24 cellular contexts compared by ENCODE assay signal in the genomic region with DNA sequence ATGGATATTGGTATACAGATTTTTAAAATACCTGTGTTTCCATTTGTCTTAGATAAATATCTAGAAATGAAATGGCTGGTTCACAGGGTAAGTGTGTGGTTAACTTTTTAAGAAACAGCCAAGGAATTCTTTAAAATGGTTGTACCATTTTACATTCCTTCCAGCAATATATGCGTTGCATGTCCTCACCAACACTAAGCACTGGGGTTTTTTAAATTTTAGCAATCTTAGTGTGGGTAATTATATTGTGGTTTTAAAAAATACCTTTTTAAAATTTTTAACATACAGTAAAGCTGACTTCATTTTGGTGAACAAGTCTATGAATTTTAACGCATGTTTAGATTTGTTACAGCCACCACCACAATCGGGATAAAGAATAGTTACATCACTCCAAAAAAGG.
"Had no signal": no experiment of that assay in that cellular context is flagged by ENCODE, and none has a peak within 500 bp of the region (broad histone marks: within the 10 kb centered on the region; RNA-seq: fewer than 3 reads in every experiment).

No MANE protein-coding gene starts in this region.

- H3K27me3 Mint-ChIP-seq: effector memory CD8-positive, alpha-beta T cell; memory B cell; naive B cell; natural killer cell treated with Interleukin-12 subunit alpha and Interleukin-12 subunit beta and Interleukin-15 and Interleukin-18, amount 100 ng/mL, for 72 hours; progenitor cell of endocrine pancreas; stimulated activated naive B cell treated with anti-CD40 and anti-IgM and Interleukin-4, amounts not matched to agents 10 μg/mL and 1 μg/mL and 100 μg/mL, for 72 hours; stimulated activated naive CD8-positive, alpha-beta T cell treated with anti-CD3 and anti-CD28 coated beads, Interleukin-15, Interleukin-2, amounts not matched to agents 100 ng/mL and 50 ng/mL, for 24 hours had no signal

- H3K4me1 Mint-ChIP-seq: neural crest cell had no signal

- H3K36me3 Mint-ChIP-seq: naive B cell; natural killer cell treated with Interleukin-12 subunit alpha and Interleukin-12 subunit beta and Interleukin-15 and Interleukin-18, amount 100 ng/mL, for 72 hours had no signal

- ATAC-seq: effector memory CD8-positive, alpha-beta T cell; mucosa of descending colon; natural killer cell treated with Interleukin-12 subunit alpha and Interleukin-12 subunit beta and Interleukin-15 and Interleukin-18, amount 100 ng/mL, for 72 hours; right lobe of liver; stimulated activated naive B cell treated with anti-CD40 and anti-IgM and Interleukin-4, amounts not matched to agents 10 μg/mL and 1 μg/mL and 100 μg/mL, for 72 hours; upper lobe of right lung had no signal

- H3K27me3 ChIP-seq: esophagus squamous epithelium, neutrophil, right lobe of liver, tibial nerve, upper lobe of right lung, uterus had no signal

- H3K9me3 ChIP-seq: esophagus squamous epithelium, mucosa of descending colon, neutrophil, right lobe of liver, thoracic aorta, tibial nerve, upper lobe of right lung, uterus had no signal

- H3K36me3 ChIP-seq: esophagus squamous epithelium, neutrophil, thoracic aorta, tibial nerve, upper lobe of right lung, uterus had no signal

- H3K4me1 ChIP-seq: esophagus squamous epithelium, parathyroid adenoma, right lobe of liver, upper lobe of right lung, uterus had no signal

- H3K4me3 Mint-ChIP-seq: effector memory CD8-positive, alpha-beta T cell; memory B cell; naive B cell; natural killer cell treated with Interleukin-12 subunit alpha and Interleukin-12 subunit beta and Interleukin-15 and Interleukin-18, amount 100 ng/mL, for 72 hours; neural crest cell; stimulated activated naive B cell treated with anti-CD40 and anti-IgM and Interleukin-4, amounts not matched to agents 10 μg/mL and 1 μg/mL and 100 μg/mL, for 72 hours; stimulated activated naive CD8-positive, alpha-beta T cell treated with anti-CD3 and anti-CD28 coated beads, Interleukin-15, Interleukin-2, amounts not matched to agents 100 ng/mL and 50 ng/mL, for 24 hours had no signal

- H3K79me2 ChIP-seq: parathyroid adenoma had no signal

- H3K4me3 ChIP-seq: coronary artery, esophagus squamous epithelium, lung, mucosa of descending colon, right lobe of liver, thoracic aorta, tibial nerve, upper lobe of right lung, uterus had no signal

- H3K27ac Mint-ChIP-seq: effector memory CD8-positive, alpha-beta T cell; memory B cell; naive B cell; natural killer cell treated with Interleukin-12 subunit alpha and Interleukin-12 subunit beta and Interleukin-15 and Interleukin-18, amount 100 ng/mL, for 72 hours; progenitor cell of endocrine pancreas; stimulated activated naive B cell treated with anti-CD40 and anti-IgM and Interleukin-4, amounts not matched to agents 10 μg/mL and 1 μg/mL and 100 μg/mL, for 72 hours; stimulated activated naive CD8-positive, alpha-beta T cell treated with anti-CD3 and anti-CD28 coated beads, Interleukin-15, Interleukin-2, amounts not matched to agents 100 ng/mL and 50 ng/mL, for 24 hours had no signal

- H3K9me3 Mint-ChIP-seq: effector memory CD8-positive, alpha-beta T cell; memory B cell; naive B cell; natural killer cell treated with Interleukin-12 subunit alpha and Interleukin-12 subunit beta and Interleukin-15 and Interleukin-18, amount 100 ng/mL, for 72 hours; neural crest cell; stimulated activated naive B cell treated with anti-CD40 and anti-IgM and Interleukin-4, amounts not matched to agents 10 μg/mL and 1 μg/mL and 100 μg/mL, for 72 hours; stimulated activated naive CD8-positive, alpha-beta T cell treated with anti-CD3 and anti-CD28 coated beads, Interleukin-15, Interleukin-2, amounts not matched to agents 100 ng/mL and 50 ng/mL, for 24 hours had no signal

- H3K27ac ChIP-seq: coronary artery, esophagus squamous epithelium, neutrophil, parathyroid adenoma, right lobe of liver, thoracic aorta, tibial nerve, upper lobe of right lung, uterus had no signal

- DNase-seq: effector memory CD8-positive, alpha-beta T cell; erythroblast; esophagus squamous epithelium; head of caudate nucleus; mucosa of descending colon; naive B cell; right lobe of liver; small intestine; stimulated activated CD4-positive, alpha-beta T cell treated with anti-CD3 and anti-CD28 coated beads, Interleukin-15, amount 100 ng/mL, for 24 hours; stimulated activated CD4-positive, alpha-beta T cell treated with anti-CD3 and anti-CD28 coated beads, Interleukin-2, amount 100 ng/mL, for 48 hours; stimulated activated naive B cell treated with anti-CD40 and anti-IgM and Interleukin-4, amounts not matched to agents 10 μg/mL and 1 μg/mL and 100 μg/mL, for 72 hours; upper lobe of right lung; uterus had no signal

- H3K9ac ChIP-seq: parathyroid adenoma had no signal
